21 cellular contexts compared by ENCODE assay signal in genomic region chr1:84763912-84764675, GRCh38.
DNase-seq lines count a peak whose midpoint lies in the region; TF ChIP-seq lines count a peak whose summit lies in the region.
"Had no signal": no experiment of that assay in that cellular context is flagged by ENCODE, and none has a peak within 500 bp of the region (broad histone marks: within the 10 kb centered on the region; RNA-seq: fewer than 3 reads in every experiment).

No MANE protein-coding gene starts in this region.

- H3K36me3 Mint-ChIP-seq in endodermal cell (ENCODE audit: low read depth) = no peaks in the 10 kb centered on the region

- H3K27me3 Mint-ChIP-seq in endodermal cell (ENCODE audit: insufficient read depth) = peaks cover 95% of the 10 kb centered on the region

- H3K4me3 ChIP-seq in HUES64 (ENCODE audit: low read length) = peak overlapping the region; percentile 17; the same call in 1 of the 2 replicates
- no peak overlapping the region for H3K4me3 ChIP-seq in endodermal cell (ENCODE audit: low read length)
- H3K4me3 ChIP-seq: left lung, SK-N-MC, skin epidermis, stomach, tibial artery had no signal

- DNase-seq in EH (ENCODE audit: low read depth) (peak; percentile 24), endodermal cell (peak; percentile 69), foreskin melanocyte (no peak), GF-D8 (lab: John Stamatoyannopoulos, UW) (no peak), NCI-H2029 treated with DMSO at 0.1 percent for 48 hours (lab: John Stamatoyannopoulos, UW) (no peak), dermis blood vessel endothelial cell (no peak)
- DNase-seq: activated CD8-positive, alpha-beta T cell treated with anti-CD3 and anti-CD28 coated beads for 36 hours; CD4-positive, alpha-beta T cell; cerebellar nuclear complex; left lung; MV-4-11; NCI-H1436 treated with DMSO at 0.1 percent for 48 hours; NCI-H510A; OCI-M1; stomach; tibial artery had no signal

- H3K9me3 Mint-ChIP-seq in endodermal cell = peaks cover 5% of the 10 kb centered on the region
- H3K9me3 Mint-ChIP-seq: activated CD8-positive, alpha-beta T cell treated with anti-CD3 and anti-CD28 coated beads for 36 hours; CD4-positive, alpha-beta T cell had no signal

- H3K9me3 ChIP-seq in HUES64 (ENCODE audit: insufficient read depth, low read depth, low read length) = no peaks in the 10 kb centered on the region; the same call in 1 of the 2 replicates
- no peaks in the 10 kb centered on the region for H3K9me3 ChIP-seq in endodermal cell (ENCODE audit: control insufficient read depth, low read length)
- H3K9me3 ChIP-seq: left lung, stomach, tibial artery had no signal

- H3K4me1 ChIP-seq in HUES64 (ENCODE audit: insufficient read depth, low read length) (peaks cover 9% of the 10 kb centered on the region), endodermal cell (ENCODE audit: control insufficient read depth, insufficient read depth, low read length) (no peaks in the 10 kb centered on the region)
- H3K4me1 ChIP-seq: left lung had no signal

- no peak overlapping the region for H3K27ac ChIP-seq in HUES64 (ENCODE audit: low read depth, low read length)
- H3K27ac ChIP-seq in endodermal cell (ENCODE audit: low read depth, low read length) = no peak overlapping the region
- peak overlapping the region; percentile 69 for H3K27ac ChIP-seq in layer of hippocampus (ENCODE audit: low read depth, low read length)
- H3K27ac ChIP-seq: left lung, SK-N-MC, stomach, tibial artery had no signal

- no peak overlapping the region for H3K9ac ChIP-seq in HUES64 (ENCODE audit: low read depth, low read length)
- no peak overlapping the region for H3K9ac ChIP-seq in endodermal cell (ENCODE audit: extremely low read depth, low read length, poor library complexity, severe bottlenecking)

- TF ChIP-seq CTCF in endodermal cell (conservative IDR thresholded peaks at IDR 0.05) = no peak

- peaks cover 5% of the 10 kb centered on the region for H3K27me3 ChIP-seq in HUES64 (ENCODE audit: insufficient read depth, low read length)
- H3K27me3 ChIP-seq in endodermal cell (ENCODE audit: control insufficient read depth, insufficient read depth, low read length, poor library complexity, severe bottlenecking) = peaks cover 95% of the 10 kb centered on the region
- H3K27me3 ChIP-seq in layer of hippocampus (ENCODE audit: control insufficient read depth, insufficient read depth, low read length) = no peaks in the 10 kb centered on the region

- peaks cover 8% of the 10 kb centered on the region for H3K4me1 Mint-ChIP-seq in endodermal cell

- no peak overlapping the region for H3K27ac Mint-ChIP-seq in endodermal cell
- H3K27ac Mint-ChIP-seq: activated CD8-positive, alpha-beta T cell treated with anti-CD3 and anti-CD28 coated beads for 36 hours; activated naive CD8-positive, alpha-beta T cell; CD4-positive, alpha-beta T cell had no signal

- H3K4me3 Mint-ChIP-seq in endodermal cell = no peak overlapping the region
- H3K4me3 Mint-ChIP-seq: activated CD8-positive, alpha-beta T cell treated with anti-CD3 and anti-CD28 coated beads for 36 hours; activated naive CD8-positive, alpha-beta T cell; CD4-positive, alpha-beta T cell had no signal

- 14% methylated on average over 13 of the region's 13 CpGs for whole genome bisulfite sequencing in HUES64
- WGBS in endodermal cell (ENCODE audit: insufficient coverage in 1 of 2, insufficient read length in 1 of 2), 2 experiments = 32 to 49% methylated on average over 8 to 13 of the region's 13 CpGs

- no peaks in the 10 kb centered on the region for H3K36me3 ChIP-seq in HUES64 (ENCODE audit: insufficient read depth, low read length)
- H3K36me3 ChIP-seq in endodermal cell (ENCODE audit: control insufficient read depth, insufficient read depth, low read length) = no peaks in the 10 kb centered on the region
- H3K36me3 ChIP-seq: left lung, stomach, tibial artery had no signal

Comparison
In these comparisons a context has a peak if more than half of its experiments do, and no peak if none do; other contexts are left out.
1. DNase-seq: peak in EH (single experiment) and endodermal cell (single experiment); none in foreskin melanocyte (single experiment), GF-D8 (single experiment), NCI-H2029 treated with DMSO at 0.1 percent for 48 hours (single experiment) and dermis blood vessel endothelial cell (single experiment).